20 cellular contexts compared by ENCODE assay signal in genomic region chr2:206993964-206994363, GRCh38. TPM values are rescaled to one million over a fixed set of nuclear protein-coding genes. Genes with fewer than 3 reads are reported as not detected.
DNase-seq lines count a peak whose midpoint lies in the region; ATAC-seq and TF ChIP-seq lines count a peak whose summit lies in the region.
"Had no signal": no experiment of that assay in that cellular context is flagged by ENCODE, and none has a peak within 500 bp of the region (broad histone marks: within the 10 kb centered on the region; RNA-seq: fewer than 3 reads in every experiment).

No MANE protein-coding gene starts in this region.

- no peaks in the 10 kb centered on the region for H3K4me1 ChIP-seq in prostate gland (replicated peaks)
- H3K4me1 ChIP-seq: SJSA1, transverse colon had no signal

- TF ChIP-seq CTCF in prostate gland (IDR thresholded peaks at IDR 0.05): no peak

- no peaks in the 10 kb centered on the region for H3K27me3 ChIP-seq in prostate gland (replicated peaks; ENCODE audit: insufficient read depth)
- H3K27me3 ChIP-seq: BLaER1 treated with 17β-estradiol and CSF1 and Interleukin-3, amounts not matched to agents 10 nM and 100 nM; esophagus squamous epithelium; SJSA1; transverse colon had no signal

- no peak for ATAC-seq in HG03565 (IDR thresholded peaks at IDR 0.05; ENCODE audit: unreplicated experiment)
- ATAC-seq in left cardiac atrium: no peak
- ATAC-seq: activated CD8-positive, alpha-beta memory T cell treated with anti-CD3 and anti-CD28 coated beads, Interleukin-2, amount 10 ng/mL, durations not matched to agents 7 days and 5 days; HCT116 had no signal

- no peak overlapping the region for H3K27ac ChIP-seq in prostate gland
- H3K27ac ChIP-seq: 22Rv1; BLaER1 treated with 17β-estradiol and CSF1 and Interleukin-3, amounts not matched to agents 10 nM and 100 nM; esophagus squamous epithelium; SJSA1; transverse colon had no signal

- no peak for TF ChIP-seq POLR2A in prostate gland (IDR thresholded peaks at IDR 0.05)

- 24% methylated on average over 4 of the region's 4 CpGs for WGBS in prostate gland

- DNase-seq in DMS79 (lab: John Stamatoyannopoulos, UW): peak; percentile 24
- no peak for DNase-seq in DMS79 treated with DMSO at 0.1 percent for 48 hours (lab: John Stamatoyannopoulos, UW)
- DNase-seq in MV-4-11 (lab: John Stamatoyannopoulos, UW): peak; percentile 55
- DNase-seq in astrocyte of the hippocampus (ENCODE audit: low read depth, low spot score): peak; percentile 32
- peak; percentile 55 for DNase-seq in prostate gland (ENCODE audit: low spot score)
- no peak for DNase-seq in left cardiac atrium
- no peak for DNase-seq in iPS-NIHi11 (ENCODE audit: low spot score)
- DNase-seq: activated CD8-positive, alpha-beta memory T cell treated with anti-CD3 and anti-CD28 coated beads, Interleukin-2, amount 10 ng/mL, durations not matched to agents 7 days and 5 days; esophagus squamous epithelium; head of caudate nucleus; NCI-H1436 treated with DMSO at 0.1 percent for 48 hours; transverse colon had no signal

- intact Hi-C loops in prostate gland (cut with DNase I): no loop called here
- intact Hi-C loops in left cardiac atrium (cut with DNase I): no loop called here

- no peaks in the 10 kb centered on the region for H3K36me3 ChIP-seq in prostate gland
- H3K36me3 ChIP-seq: BLaER1 treated with 17β-estradiol and CSF1 and Interleukin-3, amounts not matched to agents 10 nM and 100 nM; esophagus squamous epithelium; SJSA1; transverse colon had no signal

- no peak overlapping the region for H3K4me3 ChIP-seq in prostate gland
- H3K4me3 ChIP-seq: BLaER1 treated with 17β-estradiol and CSF1 and Interleukin-3, amounts not matched to agents 10 nM and 100 nM; esophagus squamous epithelium; SJSA1; transverse colon had no signal

- no peaks in the 10 kb centered on the region for H3K9me3 ChIP-seq in prostate gland
- H3K9me3 ChIP-seq: esophagus squamous epithelium, SJSA1, transverse colon had no signal

RNA-seq across cellular contexts. Expression of gene CPO, which starts 54.6 kb away (rescaled TPM):
- total RNA-seq in prostate gland (1 to 10 TPM in 1 of 2 donors, not detected in 1; 2.5 TPM), left cardiac atrium (under 1 TPM; 0.34 to 0.50 TPM)
- total RNA-seq: activated CD8-positive, alpha-beta memory T cell treated with anti-CD3 and anti-CD28 coated beads, Interleukin-2, amount 10 ng/mL, durations not matched to agents 7 days and 5 days; activated T-helper 2 cell treated with anti-CD3 and anti-CD28 coated beads, Interferon-gamma antibody, Interleukin-2, Interleukin-4, amounts not matched to agents 10 μg/mL and 5 μg/mL and 100 μg/mL, durations not matched to agents 14 hours and 24 hours and 36 hours; esophagus squamous epithelium; NCI-H460; pulmonary artery endothelial cell; SJSA1; transverse colon had no signal

Comparison
In these comparisons a context has a peak if more than half of its experiments do, and no peak if none do; other contexts are left out.
1. DNase-seq: peak in DMS79 (single experiment), MV-4-11 (single experiment), astrocyte of the hippocampus (single experiment) and prostate gland (single experiment); none in DMS79 treated with DMSO at 0.1 percent for 48 hours (single experiment), left cardiac atrium (single experiment) and iPS-NIHi11 (single experiment).